In the genomic region with DNA sequence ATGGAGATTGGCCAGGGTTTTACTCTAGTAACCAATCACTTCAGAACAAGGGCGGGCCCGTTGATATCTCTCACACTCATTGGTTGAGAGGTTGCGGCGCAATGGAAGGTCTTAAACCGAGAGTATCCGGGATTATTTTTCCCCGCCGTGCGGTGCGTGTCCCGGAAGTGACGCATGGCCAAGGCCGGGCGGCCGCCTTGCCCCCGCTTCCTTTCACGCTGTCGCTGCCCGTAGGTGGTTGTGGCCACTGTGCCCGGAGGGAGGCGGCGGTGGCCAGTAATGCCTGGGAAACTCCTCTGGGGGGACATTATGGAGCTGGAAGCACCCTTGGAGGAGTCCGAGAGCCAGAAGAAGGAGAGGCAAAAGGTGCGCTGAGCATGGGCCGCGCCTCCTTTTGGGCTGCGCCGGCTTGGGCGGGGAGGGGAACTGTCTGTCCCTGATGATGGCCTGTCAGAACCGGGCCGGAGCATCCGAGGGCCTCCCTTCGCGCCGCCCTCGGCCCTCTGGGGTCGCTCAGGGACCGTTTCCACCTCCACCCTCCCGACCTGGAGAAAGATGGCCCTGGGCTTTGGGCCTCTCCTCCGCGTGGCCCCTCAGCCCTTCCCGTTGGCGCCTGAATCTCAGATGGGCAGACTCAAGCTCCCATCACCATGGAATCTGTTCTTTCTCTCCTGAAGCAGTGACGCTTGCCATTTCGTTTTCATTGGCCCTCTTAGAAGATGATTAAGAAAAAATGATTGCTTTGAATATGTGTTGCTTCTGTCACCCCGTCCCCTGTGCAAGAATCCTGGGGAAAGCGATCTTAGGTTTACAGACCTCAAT, we compare ENCODE assay signal across 1 cellular context.
TF ChIP-seq lines count a peak whose summit lies in the region.

Gene DDX50 (plus strand): TSS at position 210 of the 822 bp plus-strand sequence. CDS start 70 bp downstream, at position 280.

TF ChIP-seq in HCT116, 20 proteins besides CTCF, POLR2A, EP300 and RAD21 (continued from another document):
- TF ChIP-seq REST (IDR thresholded peaks at IDR 0.05; ENCODE audit: low read depth) (no peak), ZBTB33 (IDR thresholded peaks at IDR 0.05; ENCODE audit: extremely low read depth, insufficient replicate concordance, low read length) (no peak), FOSL1 (IDR thresholded peaks at IDR 0.05; ENCODE audit: low read depth) (no peak), TCF7L2 (IDR thresholded peaks at IDR 0.05; ENCODE audit: borderline replicate concordance, extremely low read depth, insufficient read depth, insufficient read length) (peak; percentile 9), SIN3A (IDR thresholded peaks at IDR 0.05; ENCODE audit: low read depth) (peak; percentile 86; the same call in 1 of the 2 replicates), ATF3 (IDR thresholded peaks at IDR 0.05) (no peak), ZFX (IDR thresholded peaks at IDR 0.05) (peak; percentile 86; the same call in 1 of the 2 replicates), JUND (IDR thresholded peaks at IDR 0.05) (no peak)
